ENCODE assay signal across 9 cellular contexts in genomic region chr13:96822900-96823299, GRCh38.
DNase-seq lines count a peak whose midpoint lies in the region; ATAC-seq, FAIRE-seq and TF ChIP-seq lines count a peak whose summit lies in the region.
"Had no signal": no experiment of that assay in that cellular context is flagged by ENCODE, and none has a peak within 500 bp of the region (broad histone marks: within the 10 kb centered on the region; RNA-seq: fewer than 3 reads in every experiment).

No MANE protein-coding gene starts in this region.

- FAIRE-seq in HTR-8/SVneo (lab: Jason Lieb, UNC) (no peak), K562 (lab: Jason Lieb, UNC) (no peak)

- in situ Hi-C loops in K562 (cut with MboI): no loop called here

- no peaks in the 10 kb centered on the region for H3K79me2 ChIP-seq in K562 (ENCODE audit: control insufficient read depth, insufficient read depth, low read length)

- H3K4me1 ChIP-seq in K562 (replicated peaks in 1 of 2; ENCODE audit: control insufficient read depth in 2 of 2, insufficient read depth in 2 of 2, low read length in 2 of 2): no peaks in the 10 kb centered on the region

- no peak overlapping the region for H3K4me3 ChIP-seq in GM12875 (ENCODE audit: low read depth, low read length)
- no peak overlapping the region for H3K4me3 ChIP-seq in K562

- H4K20me1 ChIP-seq in K562 (replicated peaks; ENCODE audit: control insufficient read depth, insufficient read depth, low read length): no peaks in the 10 kb centered on the region

- H3K27me3 ChIP-seq in K562 (ENCODE audit: control insufficient read depth in 2 of 2, insufficient read depth in 2 of 2, low read length in 2 of 2): no peaks in the 10 kb centered on the region

- H3K27me3 Mint-ChIP-seq in nephron (ENCODE audit: low read depth) (peaks cover 10% of the 10 kb centered on the region), T-helper 17 cell (peaks cover 5% of the 10 kb centered on the region)

- peak; percentile 3 for DNase-seq in HTR-8/SVneo (ENCODE audit: insufficient read length, low spot score)
- DNase-seq in K562 (ENCODE audit: extremely low read depth in 1 of 4, low spot score in 3 of 4): peak; percentile 9 to 17 (median 14)
- DNase-seq in stimulated activated naive CD4-positive, alpha-beta T cell (lab: John Stamatoyannopoulos, UW): no peak
- no peak for DNase-seq in T-helper 17 cell
- no peak for DNase-seq in HPDE6-E6E7 (ENCODE audit: extremely low spot score)
- no peak for DNase-seq in NCI-H2227 treated with DMSO at 0.1 percent for 48 hours (lab: John Stamatoyannopoulos, UW)
- DNase-seq: IMR-90 had no signal

- no peak overlapping the region for H2AFZ ChIP-seq in K562 (ENCODE audit: low read depth, low read length)

- intact Hi-C loops in K562 (cut with micrococcal nuclease): loop anchor here (5.0 to 10.0 kb wide), 2 partner anchors 144 to 678 kb away; no protein-coding TSS in a partner anchor

- peak; percentile 89 for ATAC-seq in K562
- no peak for ATAC-seq in T-helper 17 cell

- H3K4me3 Mint-ChIP-seq in nephron: no peak overlapping the region
- no peak overlapping the region for H3K4me3 Mint-ChIP-seq in T-helper 17 cell

- no peak overlapping the region for H3K27ac ChIP-seq in K562 (ENCODE audit: extremely low read depth, low read depth, low read length)

- no TSS peak for BruUV-seq in K562 (replicated peaks; lab: Mats Ljungman, UMichigan)

- TF ChIP-seq CTCF in GM12875 (IDR thresholded peaks at IDR 0.05; ENCODE audit: borderline replicate concordance, insufficient read depth, low read depth, low read length) (peak; percentile 50; the same call in 1 of the 2 replicates), K562 (IDR thresholded peaks at IDR 0.05 in 2 of 3, conservative IDR thresholded peaks at IDR 0.05 in 1 of 3; ENCODE audit: insufficient read depth in 2 of 3, low read depth in 1 of 3, low read length in 3 of 3) (peak; percentile 39 to 48 (median 46); a peak in 5 of 6 replicates), nephron (IDR thresholded peaks at IDR 0.05; ENCODE audit: unreplicated experiment in 3 of 3) (peak in 2 of 3 experiments; percentile 13 to 16)

- no peaks in the 10 kb centered on the region for H3K9me1 ChIP-seq in K562 (ENCODE audit: control insufficient read depth, insufficient read depth, low read length)

- H3K4me1 Mint-ChIP-seq in nephron (no peaks in the 10 kb centered on the region), T-helper 17 cell (no peaks in the 10 kb centered on the region)

- no peaks in the 10 kb centered on the region for H3K36me3 ChIP-seq in K562 (ENCODE audit: control insufficient read depth, insufficient read depth, low read length)

- POLR2A ChIA-PET in K562 (lab: Yijun Ruan, JAX): no interaction called here

- no peak for TF ChIP-seq POLR2A in K562 (conservative IDR thresholded peaks at IDR 0.05)

- no peak overlapping the region for H3K27ac Mint-ChIP-seq in nephron
- H3K27ac Mint-ChIP-seq in T-helper 17 cell: no peak overlapping the region

- no peaks in the 10 kb centered on the region for H3K9me3 Mint-ChIP-seq in nephron

- CTCF ChIA-PET in K562 (lab: Yijun Ruan, JAX; ENCODE audit: low intra/inter-chr PET ratio): interaction anchor here (0.6 kb wide), 1 partner anchor 160 kb away, joined by 3 read pairs; no protein-coding TSS in a partner anchor

- no peak for TF ChIP-seq EP300 in K562 (IDR thresholded peaks at IDR 0.05; ENCODE audit: low read length)

- H3K9ac ChIP-seq in K562 (ENCODE audit: insufficient read depth in 1 of 2, low read depth in 2 of 2, low read length in 2 of 2): no peak overlapping the region

- H3K36me3 Mint-ChIP-seq in nephron (ENCODE audit: low read depth) (no peaks in the 10 kb centered on the region), T-helper 17 cell (ENCODE audit: low read depth) (no peaks in the 10 kb centered on the region)

- no peak overlapping the region for H3K4me2 ChIP-seq in K562 (ENCODE audit: insufficient read depth, low read length)

- TF ChIP-seq RAD21 in K562 (CRISPR knock-in tag; conservative IDR thresholded peaks at IDR 0.05 in 1 of 2, IDR thresholded peaks at IDR 0.05 in 1 of 2): peak in 1 of 2 experiments; percentile 45; a peak in 2 of 4 replicates

- H3K9me3 ChIP-seq in K562 (replicated peaks; ENCODE audit: control insufficient read depth, insufficient read depth, low read depth, low read length) (no peaks in the 10 kb centered on the region), T-helper 17 cell (ENCODE audit: control insufficient read depth, low read length, poor library complexity, severe bottlenecking) (no peaks in the 10 kb centered on the region)

TF ChIP-seq in K562, 482 proteins besides CTCF, POLR2A, EP300 and RAD21:
- TF ChIP-seq MIER1 (IDR thresholded peaks at IDR 0.05; ENCODE audit: low read depth) (no peak), YY1 (IDR thresholded peaks at IDR 0.05; ENCODE audit: borderline replicate concordance in 1 of 3, control insufficient read depth in 1 of 3, extremely low read depth in 1 of 3, insufficient read depth in 3 of 3, insufficient read length in 1 of 3, insufficient replicate concordance in 2 of 3, low read depth in 1 of 3, low read length in 2 of 3) (peak in 1 of 3 experiments; percentile 14)
TF ChIP-seq in K562: peak in this region for 1.

Comparison
In these comparisons a context has a peak if more than half of its experiments do, and no peak if none do; other contexts are left out.
1. DNase-seq: peak in HTR-8/SVneo (single experiment) and K562 (4 of 4); none in stimulated activated naive CD4-positive, alpha-beta T cell (0 of 6), T-helper 17 cell (0 of 3), HPDE6-E6E7 (single experiment) and NCI-H2227 treated with DMSO at 0.1 percent for 48 hours (single experiment).
2. Peak in every context shown above with its lines, with median percentiles within 50 percentile points of each other: CTCF ChIP-seq.